Comparison of ENCODE assay signal across 9 cellular contexts in genomic region chr1:77539510-77540142, GRCh38.
A peak's percentile ranks its signal among the peaks of the same experiment; 100 is the strongest.
DNase-seq lines count a peak whose midpoint lies in the region; ATAC-seq lines count a peak whose summit lies in the region.
"Had no signal": no experiment of that assay in that cellular context is flagged by ENCODE, and none has a peak within 500 bp of the region (broad histone marks: within the 10 kb centered on the region; RNA-seq: fewer than 3 reads in every experiment).

No MANE protein-coding gene starts in this region.

- no peaks in the 10 kb centered on the region for H3K27me3 Mint-ChIP-seq in effector memory CD8-positive, alpha-beta T cell

- H3K27ac Mint-ChIP-seq in effector memory CD8-positive, alpha-beta T cell = no peak overlapping the region

- H3K36me3 Mint-ChIP-seq in effector memory CD8-positive, alpha-beta T cell (ENCODE audit: insufficient read depth) = no peaks in the 10 kb centered on the region

- no peaks in the 10 kb centered on the region for H3K4me1 Mint-ChIP-seq in effector memory CD8-positive, alpha-beta T cell (ENCODE audit: low read depth in 2 of 2)

- DNase-seq in AG08395 (ENCODE audit: low spot score) (peak; percentile 81), astrocyte of the hippocampus (ENCODE audit: low read depth, low spot score) (peak; percentile 81), left lobe of liver (ENCODE audit: low spot score) (no peak), AML-193 (lab: John Stamatoyannopoulos, UW) (no peak), SHP77 (lab: John Stamatoyannopoulos, UW) (no peak)
- DNase-seq in effector memory CD8-positive, alpha-beta T cell = no peak
- DNase-seq in activated effector memory CD4-positive, alpha-beta T cell treated with Interleukin-2 at 50 U/mL for 16 hours = no peak
- DNase-seq: NCI-H2029 had no signal

- ATAC-seq in HG02840 (IDR thresholded peaks at IDR 0.05; ENCODE audit: low FRiP score, unreplicated experiment) = peak; percentile 7
- ATAC-seq in left lobe of liver = peak; percentile 5
- ATAC-seq in effector memory CD8-positive, alpha-beta T cell (replicated peaks) = no peak

- no peaks in the 10 kb centered on the region for H3K9me3 Mint-ChIP-seq in effector memory CD8-positive, alpha-beta T cell

- H3K4me3 Mint-ChIP-seq in effector memory CD8-positive, alpha-beta T cell = no peak overlapping the region

Comparison
In these comparisons a context has a peak if more than half of its experiments do, and no peak if none do; other contexts are left out.
1. DNase-seq: peak in AG08395 (single experiment) and astrocyte of the hippocampus (single experiment); none in left lobe of liver (single experiment), effector memory CD8-positive, alpha-beta T cell (0 of 3), AML-193 (0 of 2), activated effector memory CD4-positive, alpha-beta T cell treated with Interleukin-2 at 50 U/mL for 16 hours (single experiment) and SHP77 (0 of 2).